In the genomic region with DNA sequence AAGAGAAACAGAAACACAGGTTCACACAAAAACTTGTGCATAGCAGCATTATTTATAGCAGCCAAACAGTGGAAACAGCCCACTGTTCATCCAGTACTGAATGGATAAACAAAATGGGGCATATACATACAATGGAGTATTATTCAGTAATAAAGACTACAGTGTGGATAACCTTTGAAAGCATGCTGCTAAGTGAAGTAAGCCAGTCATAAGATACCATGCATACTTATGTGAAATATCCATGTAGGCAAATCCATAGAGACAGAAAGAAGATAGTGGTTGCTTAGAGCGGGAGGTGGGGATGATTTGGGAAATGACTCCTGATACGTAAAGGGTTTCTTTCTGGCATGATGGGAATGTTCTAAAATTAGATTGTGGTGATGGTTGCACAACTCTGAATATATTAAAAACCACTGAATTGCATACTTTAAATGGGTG, we compare ENCODE assay signal across 9 cellular contexts.
A peak's percentile ranks its signal among the peaks of the same experiment; 100 is the strongest.
DNase-seq lines count a peak whose midpoint lies in the region; ATAC-seq, FAIRE-seq and TF ChIP-seq lines count a peak whose summit lies in the region.
"Had no signal": no experiment of that assay in that cellular context is flagged by ENCODE, and none has a peak within 500 bp of the region (broad histone marks: within the 10 kb centered on the region; RNA-seq: fewer than 3 reads in every experiment).

No MANE protein-coding gene starts in this region.

- 79% methylated on average over 2 of the region's 2 CpGs for WGBS in K562 (ENCODE audit: insufficient coverage, low coverage, missing lambda C conversion rate)
- WGBS in right cardiac atrium, result 51% methylated on average over 2 of the region's 2 CpGs
- 58 to 76% (median 68%) methylated on average over 2 of the region's 2 CpGs for WGBS in spleen, 5 donors

- no peaks in the 10 kb centered on the region for H3F3A ChIP-seq in PC-9 (ENCODE audit: insufficient read depth, low read depth)

- H3K27ac ChIP-seq in K562 (ENCODE audit: extremely low read depth, low read depth, low read length) (no peak overlapping the region), right cardiac atrium (ENCODE audit: low read length) (peak overlapping the region; percentile 82), spleen (peak overlapping the region in 7 of 8 donors; percentile 72 to 92 (median 83)), PC-9 (no peak overlapping the region)
- no peak overlapping the region for H3K27ac ChIP-seq in CD8-positive, alpha-beta memory T cell (ENCODE audit: low read depth, low read length)
- H3K27ac ChIP-seq: neutrophil had no signal

- no peaks in the 10 kb centered on the region for H3K27me3 Mint-ChIP-seq in CD8-positive, alpha-beta memory T cell
- no peaks in the 10 kb centered on the region for H3K27me3 Mint-ChIP-seq in activated CD4-positive, alpha-beta T cell treated with anti-CD3 and anti-CD28 coated beads, Interleukin-2, amount 10 ng/mL, durations not matched to agents 24 days and 14 days

- H4K20me1 ChIP-seq in K562 (replicated peaks; ENCODE audit: control insufficient read depth, insufficient read depth, low read length) (no peaks in the 10 kb centered on the region), PC-9 (ENCODE audit: insufficient read depth) (no peaks in the 10 kb centered on the region)

- peaks cover 0 to 22% of the 10 kb centered on the region in 2 experiments; a peak in 4 of 5 replicates for H3K4me1 ChIP-seq in K562 (replicated peaks in 1 of 2; ENCODE audit: control insufficient read depth in 2 of 2, insufficient read depth in 2 of 2, low read length in 2 of 2)
- peaks cover 9% of the 10 kb centered on the region for H3K4me1 ChIP-seq in right cardiac atrium (ENCODE audit: control insufficient read depth, insufficient read depth, low read length)
- peaks cover 4 to 60% (median 23%) of the 10 kb centered on the region in 6 donors for H3K4me1 ChIP-seq in spleen
- peaks cover 4% of the 10 kb centered on the region for H3K4me1 ChIP-seq in CD8-positive, alpha-beta memory T cell (ENCODE audit: insufficient read depth, low read length)
- H3K4me1 ChIP-seq in PC-9 (replicated peaks; ENCODE audit: insufficient read depth), result no peaks in the 10 kb centered on the region

- TF ChIP-seq EP300 in K562 (IDR thresholded peaks at IDR 0.05; ENCODE audit: low read length), result no peak

- H3K9me3 ChIP-seq in K562 (replicated peaks; ENCODE audit: control insufficient read depth, insufficient read depth, low read depth, low read length) (no peaks in the 10 kb centered on the region), right cardiac atrium (ENCODE audit: control insufficient read depth, low read length) (no peaks in the 10 kb centered on the region), spleen (no peaks in the 10 kb centered on the region), PC-9 (ENCODE audit: insufficient read depth, low read depth) (no peaks in the 10 kb centered on the region)
- no peaks in the 10 kb centered on the region for H3K9me3 ChIP-seq in CD8-positive, alpha-beta memory T cell (ENCODE audit: low read length)
- H3K9me3 ChIP-seq: neutrophil had no signal

- H3K36me3 ChIP-seq in K562 (ENCODE audit: control insufficient read depth, insufficient read depth, low read length) (peaks cover 7% of the 10 kb centered on the region; the same call in 1 of the 3 replicates), spleen (no peaks in the 10 kb centered on the region), PC-9 (ENCODE audit: low read depth) (no peaks in the 10 kb centered on the region)
- H3K36me3 ChIP-seq in CD8-positive, alpha-beta memory T cell (ENCODE audit: insufficient read depth, low read length), result no peaks in the 10 kb centered on the region
- H3K36me3 ChIP-seq: neutrophil had no signal

- intact Hi-C loops in K562 (cut with micrococcal nuclease) (no loop called here), right cardiac atrium (cut with DNase I) (no loop called here), spleen (cut with DNase I; ENCODE audit: low total_unique reads) (no loop called here), PC-9 (cut with micrococcal nuclease; ENCODE audit: unreplicated experiment) (no loop called here)
- intact Hi-C loops in activated CD4-positive, alpha-beta T cell treated with anti-CD3 and anti-CD28 coated beads, Interleukin-2, amount 10 ng/mL, durations not matched to agents 24 days and 14 days (cut with micrococcal nuclease), result no loop called here

- H3K4me3 Mint-ChIP-seq in CD8-positive, alpha-beta memory T cell, result no peak overlapping the region
- H3K4me3 Mint-ChIP-seq in activated CD4-positive, alpha-beta T cell treated with anti-CD3 and anti-CD28 coated beads, Interleukin-2, amount 10 ng/mL, durations not matched to agents 24 days and 14 days, result no peak overlapping the region

- no peak overlapping the region for H2AFZ ChIP-seq in K562 (ENCODE audit: low read depth, low read length)
- H2AFZ ChIP-seq in PC-9, result no peak overlapping the region

- CTCF ChIA-PET in K562 (lab: Yijun Ruan, JAX; ENCODE audit: low intra/inter-chr PET ratio) (interaction anchor here (1.2 kb wide), 1 partner anchor 326 kb away, joined by 3 read pairs; no protein-coding TSS in a partner anchor), PC-9 (lab: Charles Lee) (no interaction called here)
- CTCF ChIA-PET in CD8-positive, alpha-beta memory T cell (lab: Charles Lee), result no interaction called here

- DNase-seq in GM03348 (ENCODE audit: low spot score) (peak; percentile 74), K562 (ENCODE audit: extremely low read depth in 1 of 4, low spot score in 3 of 4) (no peak), right cardiac atrium (no peak), spleen (no peak), PC-9 (no peak)
- no peak for DNase-seq in CD8-positive, alpha-beta memory T cell
- DNase-seq in activated CD4-positive, alpha-beta T cell treated with anti-CD3 and anti-CD28 coated beads, Interleukin-2, amount 10 ng/mL, durations not matched to agents 24 days and 14 days, result no peak
- DNase-seq in stimulated activated CD8-positive, alpha-beta memory T cell treated with anti-CD3 and anti-CD28 coated beads, Interleukin-4, amount 100 ng/mL, for 48 hours, result no peak

- H3K9ac ChIP-seq in K562 (ENCODE audit: insufficient read depth in 1 of 2, low read depth in 2 of 2, low read length in 2 of 2), result no peak overlapping the region

- peaks cover 0 to 3% (median 0%) of the 10 kb centered on the region in 5 donors for H3K9me3 Mint-ChIP-seq in CD8-positive, alpha-beta memory T cell
- peaks cover 17% of the 10 kb centered on the region for H3K9me3 Mint-ChIP-seq in activated CD4-positive, alpha-beta T cell treated with anti-CD3 and anti-CD28 coated beads, Interleukin-2, amount 10 ng/mL, durations not matched to agents 24 days and 14 days

- POLR2A ChIA-PET in K562 (lab: Yijun Ruan, JAX), result no interaction called here
- POLR2A ChIA-PET in CD8-positive, alpha-beta memory T cell (lab: Charles Lee), result no interaction called here
- POLR2A ChIA-PET in PC-9 (lab: Charles Lee; ENCODE audit: unreplicated experiment), result no interaction called here

- TF ChIP-seq RAD21 in K562 (CRISPR knock-in tag; conservative IDR thresholded peaks at IDR 0.05 in 1 of 2, IDR thresholded peaks at IDR 0.05 in 1 of 2), result no peak

- peaks cover 0 to 23% (median 6%) of the 10 kb centered on the region in 3 donors for H3K36me3 Mint-ChIP-seq in CD8-positive, alpha-beta memory T cell
- H3K36me3 Mint-ChIP-seq in activated CD4-positive, alpha-beta T cell treated with anti-CD3 and anti-CD28 coated beads, Interleukin-2, amount 10 ng/mL, durations not matched to agents 24 days and 14 days (ENCODE audit: low read depth), result peaks cover 13% of the 10 kb centered on the region

- ATAC-seq in K562 (no peak), right cardiac atrium (no peak)

- H3K9me2 ChIP-seq in PC-9 (ENCODE audit: insufficient read depth), result no peaks in the 10 kb centered on the region

- BruUV-seq in K562 (replicated peaks; lab: Mats Ljungman, UMichigan), result no TSS peak
- no TSS peak for BruUV-seq in PC-9 (replicated peaks; lab: Mats Ljungman, UMichigan)

- H3K4me3 ChIP-seq in K562 (no peak overlapping the region), right cardiac atrium (ENCODE audit: low read length) (no peak overlapping the region), spleen (no peak overlapping the region), PC-9 (no peak overlapping the region)
- H3K4me3 ChIP-seq in CD8-positive, alpha-beta memory T cell (ENCODE audit: low read length), result no peak overlapping the region

- in situ Hi-C loops in K562 (cut with MboI), result no loop called here

- no peak for FAIRE-seq in K562 (lab: Jason Lieb, UNC)

- H3K4me1 Mint-ChIP-seq in CD8-positive, alpha-beta memory T cell, result peaks cover 20 to 33% (median 23%) of the 10 kb centered on the region in 3 donors
- H3K4me1 Mint-ChIP-seq in activated CD4-positive, alpha-beta T cell treated with anti-CD3 and anti-CD28 coated beads, Interleukin-2, amount 10 ng/mL, durations not matched to agents 24 days and 14 days, result peaks cover 41% of the 10 kb centered on the region

- no peak overlapping the region for H3K27ac Mint-ChIP-seq in CD8-positive, alpha-beta memory T cell
- no peak overlapping the region for H3K27ac Mint-ChIP-seq in activated CD4-positive, alpha-beta T cell treated with anti-CD3 and anti-CD28 coated beads, Interleukin-2, amount 10 ng/mL, durations not matched to agents 24 days and 14 days

- no peaks in the 10 kb centered on the region for H3K9me1 ChIP-seq in K562 (ENCODE audit: control insufficient read depth, insufficient read depth, low read length)

- TF ChIP-seq CTCF in K562 (IDR thresholded peaks at IDR 0.05 in 2 of 3, conservative IDR thresholded peaks at IDR 0.05 in 1 of 3; ENCODE audit: insufficient read depth in 2 of 3, low read depth in 1 of 3, low read length in 3 of 3) (no peak), spleen (IDR thresholded peaks at IDR 0.05 in 8 of 11, conservative IDR thresholded peaks at IDR 0.05 in 3 of 11) (no peak), PC-9 (conservative IDR thresholded peaks at IDR 0.05) (no peak)

- H3K4me2 ChIP-seq in K562 (ENCODE audit: insufficient read depth, low read length) (no peak overlapping the region), PC-9 (no peak overlapping the region)

- TF ChIP-seq POLR2A in K562 (conservative IDR thresholded peaks at IDR 0.05), result no peak
- TF ChIP-seq POLR2A in spleen (IDR thresholded peaks at IDR 0.05), result no peak

- H3K27me3 ChIP-seq in K562 (ENCODE audit: control insufficient read depth in 2 of 2, insufficient read depth in 2 of 2, low read length in 2 of 2) (no peaks in the 10 kb centered on the region), right cardiac atrium (ENCODE audit: control insufficient read depth, insufficient read depth) (no peaks in the 10 kb centered on the region), spleen (replicated peaks in 1 of 7) (no peaks in the 10 kb centered on the region), PC-9 (ENCODE audit: insufficient read depth, low read depth) (no peaks in the 10 kb centered on the region)
- no peaks in the 10 kb centered on the region for H3K27me3 ChIP-seq in CD8-positive, alpha-beta memory T cell (ENCODE audit: insufficient read depth, low read length, poor library complexity, severe bottlenecking)
- H3K27me3 ChIP-seq: neutrophil had no signal

- H3K79me2 ChIP-seq in K562 (ENCODE audit: control insufficient read depth, insufficient read depth, low read length) (peaks cover 45% of the 10 kb centered on the region), PC-9 (ENCODE audit: low read depth) (no peaks in the 10 kb centered on the region)

TF ChIP-seq in K562, 482 proteins besides CTCF, POLR2A, EP300 and RAD21 (continues in another document):
- no peak for TF ChIP-seq SPI1 (IDR thresholded peaks at IDR 0.05; ENCODE audit: borderline replicate concordance, low read depth, low read length)
- no peak for TF ChIP-seq ZNF324 (CRISPR knock-in tag; IDR thresholded peaks at IDR 0.05)
- peak; percentile 55 for TF ChIP-seq CEBPB (tag; IDR thresholded peaks at IDR 0.05)

Comparison
In these comparisons a context has a peak if more than half of its experiments do, and no peak if none do; other contexts are left out.
1. H3K27ac ChIP-seq: peak in right cardiac atrium (single experiment) and spleen (7 of 8); none in K562 (single experiment), CD8-positive, alpha-beta memory T cell (single experiment) and PC-9 (single experiment).